Comparison of ENCODE assay signal across 8 cellular contexts in genomic region chr19:47113446-47114348, GRCh38. TPM values are rescaled to one million over a fixed set of nuclear protein-coding genes. Genes with fewer than 3 reads are reported as not detected.
DNase-seq lines count a peak whose midpoint lies in the region; ATAC-seq and TF ChIP-seq lines count a peak whose summit lies in the region.

ZC3H4 (minus strand) TSS chr19:47113776; CDS start chr19:47112584, 1,192 bp downstream.

- no peaks in the 10 kb centered on the region for H3K27me3 Mint-ChIP-seq in WTC11 (ENCODE audit: low read depth)

- H3K4me3 ChIP-seq in GM06990 (replicated peaks; ENCODE audit: low read depth, low read length) (peak within 1 kb of the TSS; percentile 81), mammary epithelial cell (replicated peaks in 1 of 3; ENCODE audit: insufficient read depth in 1 of 3, low read depth in 2 of 3, low read length in 3 of 3) (peak within 1 kb of the TSS; percentile 77 to 96 (median 81)), iPS-20b (ENCODE audit: low read length) (peak within 1 kb of the TSS; percentile 90), skin epidermis (peak within 1 kb of the TSS; percentile 63 to 98 (median 74))

- H3K4me2 ChIP-seq in mammary epithelial cell (ENCODE audit: insufficient read depth, low read depth, low read length) = peak within 1 kb of the TSS; percentile 96

- no peaks in the 10 kb centered on the region for H4K20me1 ChIP-seq in mammary epithelial cell (ENCODE audit: insufficient read depth, low read length)

- H3K27me3 ChIP-seq in GM06990 (replicated peaks; ENCODE audit: control insufficient read depth, insufficient read depth, low read length) = no peaks in the 10 kb centered on the region
- H3K27me3 ChIP-seq in mammary epithelial cell (ENCODE audit: insufficient read depth, low read length) = no peaks in the 10 kb centered on the region
- H3K27me3 ChIP-seq in iPS-20b (ENCODE audit: insufficient read depth, low read length) = no peaks in the 10 kb centered on the region

- BruUV-seq in mammary epithelial cell (replicated peaks; lab: Mats Ljungman, UMichigan) = TSS peak; percentile 68

- H3K4me1 ChIP-seq in mammary epithelial cell (ENCODE audit: insufficient read depth, low read length) (peaks cover 15% of the 10 kb centered on the region), iPS-20b (ENCODE audit: insufficient read depth, low read length) (peaks cover 18% of the 10 kb centered on the region)

- peaks cover 33% of the 10 kb centered on the region for H3K79me2 ChIP-seq in mammary epithelial cell (ENCODE audit: insufficient read depth, low read length)

- H3K36me3 Mint-ChIP-seq in WTC11 = peaks cover 17% of the 10 kb centered on the region

- 2% methylated on average over 25 of the region's 36 CpGs for WGBS in mammary epithelial cell (ENCODE audit: low coverage, missing lambda C conversion rate)

- dilution Hi-C loops in mammary epithelial cell (cut with HindIII; ENCODE audit: low sequenced_read_pairs) = no loop called here

- H3K4me1 Mint-ChIP-seq in WTC11 = peaks cover 24% of the 10 kb centered on the region

- no peaks in the 10 kb centered on the region for H3K9me3 ChIP-seq in mammary epithelial cell (replicated peaks; ENCODE audit: insufficient read depth, low read length)
- no peaks in the 10 kb centered on the region for H3K9me3 ChIP-seq in iPS-20b (ENCODE audit: insufficient read depth, low read depth, low read length)

- CTCF ChIA-PET in WTC11 (lab: Charles Lee) = interaction anchor here (0.6 to 2.4 kb wide), 18 partner anchors 9 to 360 kb away, joined by 3 to 22 read pairs (median 5); partner anchors contain the start of genes CCDC9, INAFM1 and SAE1
- CTCF ChIA-PET in mammary epithelial cell (lab: Charles Lee; ENCODE audit: low non-redundant PET) = interaction anchor here (0.6 to 0.8 kb wide), 3 partner anchors 100 to 236 kb away, joined by 3 to 5 read pairs (median 3); partner anchors contain the start of gene DHX34

- H2AFZ ChIP-seq in mammary epithelial cell (ENCODE audit: low read depth, low read length) = peak within 1 kb of the TSS; percentile 73

- TF ChIP-seq CTCF in GM06990 (IDR thresholded peaks at IDR 0.05; ENCODE audit: insufficient read depth, low read length, poor library complexity, severe bottlenecking) (no peak), WTC11 (IDR thresholded peaks at IDR 0.05) (no peak), mammary epithelial cell (conservative IDR thresholded peaks at IDR 0.05 in 1 of 2, IDR thresholded peaks at IDR 0.05 in 1 of 2; ENCODE audit: extremely low read depth in 1 of 2, insufficient read depth in 1 of 2, low read depth in 1 of 2, low read length in 2 of 2) (no peak)

- in situ Hi-C loops in mammary epithelial cell (cut with MboI; ENCODE audit: low sequenced_read_pairs in 2 of 2) = no loop called here

- POLR2A ChIA-PET in WTC11 (lab: Charles Lee) = interaction anchor here (0.7 to 2.1 kb wide), 21 partner anchors 9 to 329 kb away, joined by 3 to 23 read pairs (median 6); partner anchors contain the start of genes CCDC9, DHX34, INAFM1 and SAE1

- H3K9me3 Mint-ChIP-seq in WTC11 = no peaks in the 10 kb centered on the region

- H3K27ac ChIP-seq in mammary epithelial cell (ENCODE audit: insufficient read depth, low read depth, low read length) (peak within 1 kb of the TSS; percentile 99), iPS-20b (ENCODE audit: low read length) (peak within 1 kb of the TSS; percentile 99), skin epidermis (peak within 1 kb of the TSS; percentile 98 to 100 (median 100))

- peak; percentile 28 for ATAC-seq in HG03103 (IDR thresholded peaks at IDR 0.05; ENCODE audit: low read depth, unreplicated experiment)
- ATAC-seq in WTC11 = peak; percentile 55
- no peak for ATAC-seq in GM19463 (IDR thresholded peaks at IDR 0.05; ENCODE audit: unreplicated experiment)

- intact Hi-C loops in mammary epithelial cell (cut with micrococcal nuclease) = loop anchor here (1.0 to 5.0 kb wide), 4 partner anchors 9 to 366 kb away; partner anchors contain the start of genes ARHGAP35, FKRP and STRN4

- H3K4me3 Mint-ChIP-seq in WTC11 = peak within 1 kb of the TSS; percentile 91

- DNase-seq in GM06990 (ENCODE audit: extremely low read depth, insufficient read length) (peak; percentile 89), NCI-H345 (lab: John Stamatoyannopoulos, UW) (peak; percentile 91), WTC11 (ENCODE audit: low spot score) (peak; percentile 98), mammary epithelial cell (peak; percentile 87)

- peak within 1 kb of the TSS; percentile 99 for H3K27ac Mint-ChIP-seq in WTC11

- H3K9ac ChIP-seq in mammary epithelial cell (ENCODE audit: insufficient read depth, low read length) (peak within 1 kb of the TSS; percentile 100), iPS-20b (ENCODE audit: low read depth, low read length) (peak within 1 kb of the TSS; percentile 100)

- no peaks in the 10 kb centered on the region; the same call in 1 of the 2 replicates for H3K36me3 ChIP-seq in GM06990 (ENCODE audit: control insufficient read depth, insufficient read depth, low read length)
- peaks cover 3% of the 10 kb centered on the region for H3K36me3 ChIP-seq in mammary epithelial cell (ENCODE audit: insufficient read depth, low read length)
- H3K36me3 ChIP-seq in iPS-20b (ENCODE audit: insufficient read depth, low read depth, low read length) = peaks cover 12% of the 10 kb centered on the region

TF ChIP-seq in WTC11, 78 proteins besides CTCF, POLR2A, EP300 and RAD21 (continues in another document):
- no peak; the same call in 1 of the 2 replicates for TF ChIP-seq HMGXB4 (CRISPR knock-in tag; IDR thresholded peaks at IDR 0.05)
- TF ChIP-seq ZMAT4 (CRISPR knock-in tag; IDR thresholded peaks at IDR 0.05) = 0 out of 2 replicates have a peak, but pooled peaks have one; percentile 26
- 0 out of 2 replicates have a peak, but pooled peaks have one; percentile 3 for TF ChIP-seq FOXP1 (CRISPR knock-in tag; IDR thresholded peaks at IDR 0.05; ENCODE audit: borderline replicate concordance)
- peak; percentile 99 for TF ChIP-seq ZBTB21 (CRISPR knock-in tag; IDR thresholded peaks at IDR 0.05; ENCODE audit: borderline replicate concordance)
- TF ChIP-seq FOXK1 (CRISPR knock-in tag; IDR thresholded peaks at IDR 0.05) = no peak
- 0 out of 2 replicates have a peak, but pooled peaks have one; percentile 24 for TF ChIP-seq SP1 (CRISPR knock-in tag; conservative IDR thresholded peaks at IDR 0.05)
- TF ChIP-seq ZNF671 (CRISPR knock-in tag; IDR thresholded peaks at IDR 0.05) = no peak
- no peak for TF ChIP-seq ZNF425 (CRISPR knock-in tag; conservative IDR thresholded peaks at IDR 0.05)

RNA-seq across cellular contexts. Expression of gene ZC3H4, which starts in this region (rescaled TPM):
- total RNA-seq in WTC11 (2021) (67.2 to 75.5 TPM (median 73.2 TPM) in 3 replicates), mammary epithelial cell (10 to 100 TPM; 13.8 to 57.8 TPM)
- 10.0 TPM for polyA plus RNA-seq in mammary epithelial cell
- 36.8 TPM for polyA minus RNA-seq in mammary epithelial cell
